27 cellular contexts compared by ENCODE assay signal in genomic region chr9:112352209-112352608, GRCh38.
"Had no signal": no experiment of that assay in that cellular context is flagged by ENCODE, and none has a peak within 500 bp of the region (broad histone marks: within the 10 kb centered on the region; RNA-seq: fewer than 3 reads in every experiment).

No MANE protein-coding gene starts in this region.

- H3K4me3 ChIP-seq: colonic mucosa, esophagus squamous epithelium, gastrocnemius medialis, heart right ventricle, left ventricle myocardium inferior, lower lobe of right lung, mucosa of descending colon had no signal

- FAIRE-seq: endometrium, islet of Langerhans, keratinocyte had no signal

- H3K36me3 Mint-ChIP-seq: mesothelial cell of epicardium, naive B cell had no signal

- H3K4me1 ChIP-seq: lower lobe of right lung had no signal

- H3K27me3 ChIP-seq: colonic mucosa, esophagus squamous epithelium, gastrocnemius medialis, heart right ventricle had no signal

- H3K9me3 ChIP-seq: colonic mucosa, esophagus squamous epithelium, gastrocnemius medialis, heart right ventricle, left ventricle myocardium inferior, lower lobe of right lung, mucosa of descending colon had no signal

- ATAC-seq: effector memory CD8-positive, alpha-beta T cell; esophagus mucosa; gastrocnemius medialis; heart right ventricle; left cardiac atrium; lower lobe of right lung; mucosa of descending colon had no signal

- H3K9me3 Mint-ChIP-seq: dendritic cell treated with granulocyte-macrophage colony-stimulating factor and Interleukin-4, amounts not matched to agents 40 ng/mL and 50 ng/mL, for 4 days; effector memory CD8-positive, alpha-beta T cell; endodermal cell; mesothelial cell of epicardium; naive B cell had no signal

- DNase-seq: colonic mucosa; cortex of kidney; effector CD8-positive, alpha-beta T cell; effector memory CD8-positive, alpha-beta T cell; endodermal cell; erythroblast; esophagus squamous epithelium; foreskin fibroblast; foreskin melanocyte; gastrocnemius medialis; glutamatergic neuron; head of caudate nucleus; heart right ventricle; hippocampal formation; left cardiac atrium; left ventricle myocardium inferior; lower lobe of right lung; mesenchymal stem cell; mucosa of descending colon; naive B cell had no signal

- H3K36me3 ChIP-seq: colonic mucosa, esophagus squamous epithelium, gastrocnemius medialis, heart right ventricle, left ventricle myocardium inferior, lower lobe of right lung had no signal

- H3K27ac Mint-ChIP-seq: dendritic cell treated with granulocyte-macrophage colony-stimulating factor and Interleukin-4, amounts not matched to agents 40 ng/mL and 50 ng/mL, for 4 days; effector memory CD8-positive, alpha-beta T cell; endodermal cell; mesothelial cell of epicardium had no signal

- H3K4me3 Mint-ChIP-seq: dendritic cell treated with granulocyte-macrophage colony-stimulating factor and Interleukin-4, amounts not matched to agents 40 ng/mL and 50 ng/mL, for 4 days; effector memory CD8-positive, alpha-beta T cell; endodermal cell; mesothelial cell of epicardium; naive B cell had no signal

- H3K27ac ChIP-seq: colonic mucosa, epithelial cell of prostate, esophagus squamous epithelium, gastrocnemius medialis, heart right ventricle, left ventricle myocardium inferior, lower lobe of right lung had no signal
